Comparison of ENCODE assay signal across 1 cellular context in genomic region chr11:123429336-123429735, GRCh38.
TF ChIP-seq lines count a peak whose summit lies in the region.

No MANE protein-coding gene starts in this region.

TF ChIP-seq in H1, 55 proteins besides CTCF, POLR2A, EP300 and RAD21 (continued from another document):
- TF ChIP-seq ATF2 (IDR thresholded peaks at IDR 0.05; ENCODE audit: low read length), result no peak
- no peak for TF ChIP-seq NANOG (IDR thresholded peaks at IDR 0.05; ENCODE audit: insufficient read depth, low read depth, low read length, poor library complexity, severe bottlenecking)
- TF ChIP-seq SIX5 (IDR thresholded peaks at IDR 0.05; ENCODE audit: low read depth, low read length), result no peak
- TF ChIP-seq ATF3 (IDR thresholded peaks at IDR 0.05; ENCODE audit: insufficient read depth, low read depth, low read length), result no peak
- TF ChIP-seq BACH1 (IDR thresholded peaks at IDR 0.05; ENCODE audit: low read length), result no peak
